Comparison of ENCODE assay signal across 2 cellular contexts in genomic region chr6:73798592-73798991, GRCh38.
TF ChIP-seq lines count a peak whose summit lies in the region.

No MANE protein-coding gene starts in this region.

TF ChIP-seq in GM23338, 12 proteins besides CTCF, POLR2A, EP300 and RAD21:
- TF ChIP-seq ZNF462 (CRISPR knock-in tag; IDR thresholded peaks at IDR 0.05) (no peak), CREB1 (CRISPR knock-in tag; IDR thresholded peaks at IDR 0.05; ENCODE audit: low read depth) (no peak), ZNF331 (CRISPR knock-in tag; IDR thresholded peaks at IDR 0.05; ENCODE audit: low read depth) (no peak), EZH2 (IDR thresholded peaks at IDR 0.05; ENCODE audit: low read depth, unreplicated experiment) (no peak), JUNB (IDR thresholded peaks at IDR 0.05; ENCODE audit: unreplicated experiment) (no peak), STAT1 (IDR thresholded peaks at IDR 0.05; ENCODE audit: unreplicated experiment) (no peak), REST (IDR thresholded peaks at IDR 0.05; ENCODE audit: unreplicated experiment) (no peak), POLR2AphosphoS5 (IDR thresholded peaks at IDR 0.05; ENCODE audit: low read depth) (no peak), ETS1 (IDR thresholded peaks at IDR 0.05) (no peak), EZH2phosphoT487 (IDR thresholded peaks at IDR 0.05; ENCODE audit: unreplicated experiment) (no peak), NANOG (IDR thresholded peaks at IDR 0.05; ENCODE audit: borderline replicate concordance) (no peak), ZNF114 (CRISPR knock-in tag; IDR thresholded peaks at IDR 0.05) (no peak)
TF ChIP-seq in GM23338: peak in this region for 0.

TF ChIP-seq in H1, 55 proteins besides CTCF, POLR2A, EP300 and RAD21 (continued from another document):
- TF ChIP-seq ATF2 (IDR thresholded peaks at IDR 0.05; ENCODE audit: low read length), result no peak
- no peak for TF ChIP-seq SUZ12 (IDR thresholded peaks at IDR 0.05; ENCODE audit: low read length)
- no peak for TF ChIP-seq TAF7 (optimal IDR thresholded peaks at IDR 0.05; ENCODE audit: borderline replicate concordance, low read depth, low read length)
- TF ChIP-seq JUND (IDR thresholded peaks at IDR 0.05; ENCODE audit: low read length), result no peak
- TF ChIP-seq GTF2F1 (IDR thresholded peaks at IDR 0.05; ENCODE audit: borderline replicate concordance, low read depth, low read length), result no peak
- no peak for TF ChIP-seq CREB1 (IDR thresholded peaks at IDR 0.05)
- no peak for TF ChIP-seq TBP (IDR thresholded peaks at IDR 0.05; ENCODE audit: low read depth, low read length)
- no peak for TF ChIP-seq SIX5 (IDR thresholded peaks at IDR 0.05; ENCODE audit: low read depth, low read length)
- no peak for TF ChIP-seq TCF12 (IDR thresholded peaks at IDR 0.05; ENCODE audit: low read depth, low read length)
- TF ChIP-seq BCL11A (IDR thresholded peaks at IDR 0.05; ENCODE audit: low read depth in 2 of 2, low read length in 2 of 2), result no peak
- TF ChIP-seq CBX5 (IDR thresholded peaks at IDR 0.05; ENCODE audit: low read depth, low read length), result no peak
- TF ChIP-seq SIRT6 (IDR thresholded peaks at IDR 0.05; ENCODE audit: low read length), result no peak
- no peak for TF ChIP-seq USF2 (IDR thresholded peaks at IDR 0.05; ENCODE audit: low read length)
